ENCODE assay signal across 34 cellular contexts in the genomic region with DNA sequence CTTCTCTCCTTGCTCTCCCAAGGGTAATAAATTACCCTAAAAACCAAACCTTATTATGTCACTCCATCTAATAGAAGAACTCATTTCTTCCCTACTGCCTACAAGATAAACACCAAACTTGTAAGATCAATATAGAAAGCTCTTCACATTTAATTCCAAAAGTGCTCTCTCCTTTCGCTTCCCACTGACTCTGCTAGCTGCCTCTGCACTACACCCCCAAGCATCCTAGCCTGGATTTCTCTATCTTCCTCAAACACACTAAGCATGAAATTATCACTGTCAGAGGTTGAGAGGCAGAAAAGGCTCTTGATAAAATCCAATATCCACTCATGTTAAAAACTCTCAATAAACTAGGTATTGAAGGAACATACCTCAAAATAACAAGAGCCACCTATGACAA.
"Had no signal": no experiment of that assay in that cellular context is flagged by ENCODE, and none has a peak within 500 bp of the region (broad histone marks: within the 10 kb centered on the region; RNA-seq: fewer than 3 reads in every experiment).

No MANE protein-coding gene starts in this region.

- H3K9me3 ChIP-seq: MG63 had no signal

- H3K4me2 ChIP-seq: KMS-11 had no signal

- H3K36me3 ChIP-seq: MG63 had no signal

- H3K4me3 ChIP-seq: MG63 had no signal

- H3K27me3 ChIP-seq: MG63 had no signal

- H3K27ac ChIP-seq: KMS-11 had no signal

- H3K9ac ChIP-seq: KMS-11 had no signal

- DNase-seq: Karpas-422, Kasumi-1, MG63, MM.1S, MV-4-11, NCI-H1048, NCI-H1092, NCI-H1092 treated with DMSO at 0.1 percent for 48 hours, NCI-H1105, NCI-H1105 treated with DMSO at 0.1 percent for 48 hours, NCI-H1417, NCI-H1417 treated with DMSO at 0.1 percent for 48 hours, NCI-H1436, NCI-H1436 treated with DMSO at 0.1 percent for 48 hours, NCI-H146, NCI-H1694, NCI-H1694 treated with DMSO at 0.1 percent for 48 hours, NCI-H187, NCI-H187 treated with DMSO at 0.1 percent for 48 hours, NCI-H1930, NCI-H2029, NCI-H2029 treated with DMSO at 0.1 percent for 48 hours, NCI-H2081, NCI-H2081 treated with DMSO at 0.1 percent for 48 hours, NCI-H2107, NCI-H2171, NCI-H2227 treated with DMSO at 0.1 percent for 48 hours, NCI-H226, NCI-H345, NCI-H446, NCI-H446 treated with DMSO at 0.1 percent for 48 hours, NCI-H510A, NCI-H510A treated with DMSO at 0.1 percent for 48 hours had no signal
